ENCODE assay signal across 1 cellular context in the genomic region with DNA sequence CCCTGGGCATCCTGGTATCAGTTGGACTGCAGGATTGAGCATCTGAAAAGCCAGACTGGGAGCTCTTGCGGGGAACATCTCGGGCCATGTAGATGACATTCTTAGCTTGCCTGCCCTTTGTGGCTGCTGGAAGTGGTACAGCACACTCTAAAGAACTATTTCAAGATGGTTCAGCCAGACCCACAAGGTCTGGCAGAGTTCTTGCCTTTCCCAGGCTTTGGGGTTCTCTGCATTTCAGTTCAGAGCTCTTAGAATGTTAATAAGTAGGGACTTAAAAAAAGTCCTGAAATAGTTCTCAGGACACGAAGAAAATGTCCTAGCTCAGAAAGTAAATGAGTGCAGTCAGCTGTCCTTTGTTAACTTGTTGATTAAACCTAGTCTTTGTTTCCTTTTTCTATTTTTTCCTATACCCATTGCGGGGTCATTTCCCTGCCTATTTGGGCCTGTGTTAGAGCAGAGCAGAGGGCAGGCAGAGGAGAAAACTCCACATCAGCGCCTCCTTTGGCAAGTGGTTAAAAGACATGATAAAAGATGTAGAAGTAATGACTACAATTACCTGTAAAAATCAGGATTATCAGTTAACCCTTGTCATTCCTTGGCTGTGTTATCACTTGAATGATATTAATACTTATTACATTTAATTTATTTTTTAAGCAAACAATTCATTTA.
TF ChIP-seq lines count a peak whose summit lies in the region.

No MANE protein-coding gene starts in this region.

TF ChIP-seq in K562, 482 proteins besides CTCF, POLR2A, EP300 and RAD21 (continued from another document):
- TF ChIP-seq, protein P1, sequence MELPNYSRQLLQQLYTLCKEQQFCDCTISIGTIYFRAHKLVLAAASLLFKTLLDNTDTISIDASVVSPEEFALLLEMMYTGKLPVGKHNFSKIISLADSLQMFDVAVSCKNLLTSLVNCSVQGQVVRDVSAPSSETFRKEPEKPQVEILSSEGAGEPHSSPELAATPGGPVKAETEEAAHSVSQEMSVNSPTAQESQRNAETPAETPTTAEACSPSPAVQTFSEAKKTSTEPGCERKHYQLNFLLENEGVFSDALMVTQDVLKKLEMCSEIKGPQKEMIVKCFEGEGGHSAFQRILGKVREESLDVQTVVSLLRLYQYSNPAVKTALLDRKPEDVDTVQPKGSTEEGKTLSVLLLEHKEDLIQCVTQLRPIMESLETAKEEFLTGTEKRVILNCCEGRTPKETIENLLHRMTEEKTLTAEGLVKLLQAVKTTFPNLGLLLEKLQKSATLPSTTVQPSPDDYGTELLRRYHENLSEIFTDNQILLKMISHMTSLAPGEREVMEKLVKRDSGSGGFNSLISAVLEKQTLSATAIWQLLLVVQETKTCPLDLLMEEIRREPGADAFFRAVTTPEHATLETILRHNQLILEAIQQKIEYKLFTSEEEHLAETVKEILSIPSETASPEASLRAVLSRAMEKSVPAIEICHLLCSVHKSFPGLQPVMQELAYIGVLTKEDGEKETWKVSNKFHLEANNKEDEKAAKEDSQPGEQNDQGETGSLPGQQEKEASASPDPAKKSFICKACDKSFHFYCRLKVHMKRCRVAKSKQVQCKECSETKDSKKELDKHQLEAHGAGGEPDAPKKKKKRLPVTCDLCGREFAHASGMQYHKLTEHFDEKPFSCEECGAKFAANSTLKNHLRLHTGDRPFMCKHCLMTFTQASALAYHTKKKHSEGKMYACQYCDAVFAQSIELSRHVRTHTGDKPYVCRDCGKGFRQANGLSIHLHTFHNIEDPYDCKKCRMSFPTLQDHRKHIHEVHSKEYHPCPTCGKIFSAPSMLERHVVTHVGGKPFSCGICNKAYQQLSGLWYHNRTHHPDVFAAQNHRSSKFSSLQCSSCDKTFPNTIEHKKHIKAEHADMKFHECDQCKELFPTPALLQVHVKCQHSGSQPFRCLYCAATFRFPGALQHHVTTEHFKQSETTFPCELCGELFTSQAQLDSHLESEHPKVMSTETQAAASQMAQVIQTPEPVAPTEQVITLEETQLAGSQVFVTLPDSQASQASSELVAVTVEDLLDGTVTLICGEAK (IDR thresholded peaks at IDR 0.05), result no peak
- TF ChIP-seq, protein P1 (CRISPR knock-in tag; IDR thresholded peaks at IDR 0.05), result no peak
- TF ChIP-seq GTF2E2 (tag; IDR thresholded peaks at IDR 0.05) (no peak), NELFE (IDR thresholded peaks at IDR 0.05; ENCODE audit: insufficient read depth, insufficient read length) (no peak), PCBP1 (IDR thresholded peaks at IDR 0.05; ENCODE audit: low read depth, low read length, poor library complexity, severe bottlenecking) (no peak), MBD2 (IDR thresholded peaks at IDR 0.05; ENCODE audit: borderline replicate concordance, low read depth) (no peak)
- TF ChIP-seq, protein P2, sequence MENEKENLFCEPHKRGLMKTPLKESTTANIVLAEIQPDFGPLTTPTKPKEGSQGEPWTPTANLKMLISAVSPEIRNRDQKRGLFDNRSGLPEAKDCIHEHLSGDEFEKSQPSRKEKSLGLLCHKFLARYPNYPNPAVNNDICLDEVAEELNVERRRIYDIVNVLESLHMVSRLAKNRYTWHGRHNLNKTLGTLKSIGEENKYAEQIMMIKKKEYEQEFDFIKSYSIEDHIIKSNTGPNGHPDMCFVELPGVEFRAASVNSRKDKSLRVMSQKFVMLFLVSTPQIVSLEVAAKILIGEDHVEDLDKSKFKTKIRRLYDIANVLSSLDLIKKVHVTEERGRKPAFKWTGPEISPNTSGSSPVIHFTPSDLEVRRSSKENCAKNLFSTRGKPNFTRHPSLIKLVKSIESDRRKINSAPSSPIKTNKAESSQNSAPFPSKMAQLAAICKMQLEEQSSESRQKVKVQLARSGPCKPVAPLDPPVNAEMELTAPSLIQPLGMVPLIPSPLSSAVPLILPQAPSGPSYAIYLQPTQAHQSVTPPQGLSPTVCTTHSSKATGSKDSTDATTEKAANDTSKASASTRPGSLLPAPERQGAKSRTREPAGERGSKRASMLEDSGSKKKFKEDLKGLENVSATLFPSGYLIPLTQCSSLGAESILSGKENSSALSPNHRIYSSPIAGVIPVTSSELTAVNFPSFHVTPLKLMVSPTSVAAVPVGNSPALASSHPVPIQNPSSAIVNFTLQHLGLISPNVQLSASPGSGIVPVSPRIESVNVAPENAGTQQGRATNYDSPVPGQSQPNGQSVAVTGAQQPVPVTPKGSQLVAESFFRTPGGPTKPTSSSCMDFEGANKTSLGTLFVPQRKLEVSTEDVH (IDR thresholded peaks at IDR 0.05; ENCODE audit: low read depth, partially characterized antibody), result no peak
- TF ChIP-seq, protein P3, sequence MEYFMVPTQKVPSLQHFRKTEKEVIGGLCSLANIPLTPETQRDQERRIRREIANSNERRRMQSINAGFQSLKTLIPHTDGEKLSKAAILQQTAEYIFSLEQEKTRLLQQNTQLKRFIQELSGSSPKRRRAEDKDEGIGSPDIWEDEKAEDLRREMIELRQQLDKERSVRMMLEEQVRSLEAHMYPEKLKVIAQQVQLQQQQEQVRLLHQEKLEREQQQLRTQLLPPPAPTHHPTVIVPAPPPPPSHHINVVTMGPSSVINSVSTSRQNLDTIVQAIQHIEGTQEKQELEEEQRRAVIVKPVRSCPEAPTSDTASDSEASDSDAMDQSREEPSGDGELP (CRISPR knock-in tag; IDR thresholded peaks at IDR 0.05; ENCODE audit: borderline replicate concordance), result no peak
